25 cellular contexts compared by ENCODE assay signal in genomic region chr14:104080557-104081492, GRCh38. TPM values are rescaled to one million over a fixed set of nuclear protein-coding genes. Genes with fewer than 3 reads are reported as not detected.
DNase-seq lines count a peak whose midpoint lies in the region; ATAC-seq and TF ChIP-seq lines count a peak whose summit lies in the region.
"Had no signal": no experiment of that assay in that cellular context is flagged by ENCODE, and none has a peak within 500 bp of the region (broad histone marks: within the 10 kb centered on the region; RNA-seq: fewer than 3 reads in every experiment).

No MANE protein-coding gene starts in this region.

- peaks cover 22% of the 10 kb centered on the region for H3K27me3 Mint-ChIP-seq in activated B cell treated with CpG ODN at 0.5 μM for 24 hours
- H3K27me3 Mint-ChIP-seq in type B pancreatic cell, result peaks cover 34% of the 10 kb centered on the region
- H3K27me3 Mint-ChIP-seq: central memory CD8-positive, alpha-beta T cell had no signal

- TF ChIP-seq CTCF in right atrium auricular region (IDR thresholded peaks at IDR 0.05) (no peak), activated B cell treated with CpG ODN at 0.5 μM for 24 hours (IDR thresholded peaks at IDR 0.05) (no peak), mucosa of descending colon (IDR thresholded peaks at IDR 0.05) (no peak), type B pancreatic cell (conservative IDR thresholded peaks at IDR 0.05) (no peak)

- no peaks in the 10 kb centered on the region for H3K27me3 ChIP-seq in right atrium auricular region
- H3K27me3 ChIP-seq: BLaER1 treated with 17β-estradiol and CSF1 and Interleukin-3, amounts not matched to agents 10 nM and 100 nM; uterus had no signal

- no peak overlapping the region for H3K27ac Mint-ChIP-seq in activated B cell treated with CpG ODN at 0.5 μM for 24 hours
- H3K27ac Mint-ChIP-seq in type B pancreatic cell, result no peak overlapping the region
- H3K27ac Mint-ChIP-seq: activated naive CD8-positive, alpha-beta T cell; memory B cell had no signal

- no peaks in the 10 kb centered on the region for H3K9me3 ChIP-seq in right atrium auricular region
- H3K9me3 ChIP-seq in mucosa of descending colon, result no peaks in the 10 kb centered on the region
- H3K9me3 ChIP-seq: uterus had no signal

- H3K36me3 ChIP-seq in right atrium auricular region (no peaks in the 10 kb centered on the region), mucosa of descending colon (ENCODE audit: low read depth) (no peaks in the 10 kb centered on the region)
- H3K36me3 ChIP-seq: BLaER1 treated with 17β-estradiol and CSF1 and Interleukin-3, amounts not matched to agents 10 nM and 100 nM; uterus; WERI-Rb-1 had no signal

- H3K4me1 Mint-ChIP-seq in activated B cell treated with CpG ODN at 0.5 μM for 24 hours (peaks cover 9% of the 10 kb centered on the region), type B pancreatic cell (ENCODE audit: unreplicated experiment) (peaks cover 5% of the 10 kb centered on the region)
- H3K4me1 Mint-ChIP-seq: central memory CD8-positive, alpha-beta T cell had no signal

- DNase-seq in Right ventricle myocardium inferior (ENCODE audit: missing footprints), result peak; percentile 64
- no peak for DNase-seq in right atrium auricular region (ENCODE audit: low spot score)
- peak; percentile 14 for DNase-seq in activated B cell treated with CpG ODN at 0.5 μM for 24 hours
- peak; percentile 87 to 89 (median 87) for DNase-seq in mucosa of descending colon
- DNase-seq in C1 segment of cervical spinal cord (lab: John Stamatoyannopoulos, UW), result no peak
- no peak for DNase-seq in type B pancreatic cell (ENCODE audit: extremely low spot score, unreplicated experiment)
- no peak for DNase-seq in activated T-cell treated with anti-CD3 and anti-CD28 coated beads, Interleukin-2, amount 50 U/mL, for 48 hours
- DNase-seq: ACHN; activated CD4-positive, alpha-beta T cell treated with anti-CD3 and anti-CD28 coated beads, Interleukin-2, amount 50 U/mL, for 1 hour; NCI-H1092 treated with DMSO at 0.1 percent for 48 hours; NCI-H2171; NCI-H526; retina; T-helper 9 cell; uterus; WERI-Rb-1 had no signal

- peaks cover 0 to 33% of the 10 kb centered on the region in 2 donors for H3K4me1 ChIP-seq in right atrium auricular region
- H3K4me1 ChIP-seq in mucosa of descending colon (ENCODE audit: low read depth), result peaks cover 52% of the 10 kb centered on the region

- CTCF ChIA-PET in activated B cell treated with CpG ODN at 0.5 μM for 24 hours (lab: Charles Lee), result no interaction called here

- H3K9me3 Mint-ChIP-seq in activated B cell treated with CpG ODN at 0.5 μM for 24 hours, result no peaks in the 10 kb centered on the region
- H3K9me3 Mint-ChIP-seq in type B pancreatic cell, result no peaks in the 10 kb centered on the region
- H3K9me3 Mint-ChIP-seq: central memory CD8-positive, alpha-beta T cell; memory B cell had no signal

- ATAC-seq in Right ventricle myocardium inferior (no peak), activated B cell treated with CpG ODN at 0.5 μM for 24 hours (ENCODE audit: low read depth) (no peak), mucosa of descending colon (peak; percentile 70), HG02759 (IDR thresholded peaks at IDR 0.05; ENCODE audit: unreplicated experiment) (no peak)
- ATAC-seq: left cardiac atrium had no signal

- H3K36me3 Mint-ChIP-seq in activated B cell treated with CpG ODN at 0.5 μM for 24 hours (ENCODE audit: low read depth) (no peaks in the 10 kb centered on the region), type B pancreatic cell (no peaks in the 10 kb centered on the region)
- H3K36me3 Mint-ChIP-seq: activated naive CD8-positive, alpha-beta T cell; memory B cell had no signal

- POLR2A ChIA-PET in activated B cell treated with CpG ODN at 0.5 μM for 24 hours (lab: Charles Lee), result no interaction called here

- intact Hi-C loops in Right ventricle myocardium inferior (cut with DNase I), result no loop called here
- intact Hi-C loops in activated B cell treated with CpG ODN at 0.5 μM for 24 hours (cut with micrococcal nuclease), result no loop called here
- intact Hi-C loops in mucosa of descending colon (cut with DNase I, micrococcal nuclease), result no loop called here

- H3K4me3 ChIP-seq in right atrium auricular region, result no peak overlapping the region
- no peak overlapping the region for H3K4me3 ChIP-seq in mucosa of descending colon
- H3K4me3 ChIP-seq: BLaER1 treated with 17β-estradiol and CSF1 and Interleukin-3, amounts not matched to agents 10 nM and 100 nM; uterus had no signal

- H3K27ac ChIP-seq in right atrium auricular region, result no peak overlapping the region
- H3K27ac ChIP-seq: BLaER1 treated with 17β-estradiol and CSF1 and Interleukin-3, amounts not matched to agents 10 nM and 100 nM; epithelial cell of prostate; uterus; WERI-Rb-1 had no signal

- no peak overlapping the region for H3K4me3 Mint-ChIP-seq in activated B cell treated with CpG ODN at 0.5 μM for 24 hours
- no peak overlapping the region for H3K4me3 Mint-ChIP-seq in type B pancreatic cell
- H3K4me3 Mint-ChIP-seq: activated naive CD8-positive, alpha-beta T cell; central memory CD8-positive, alpha-beta T cell; memory B cell had no signal

RNA-seq across cellular contexts. Expression of gene ASPG, which starts 4.7 kb away (rescaled TPM):
- total RNA-seq in Right ventricle myocardium inferior (27.5 TPM), right atrium auricular region (100 to 1,000 TPM in 1 of 2 donors, 10 to 100 TPM in 1; 78.5 to 161 TPM), activated B cell treated with CpG ODN at 0.5 μM for 24 hours (not detected in 2 replicates), mucosa of descending colon (10 to 100 TPM in 2 of 3 donors, 1 to 10 TPM in 1; 2.1 to 15.0 (median 14.2) TPM), type B pancreatic cell (ENCODE audit: low replicate concordance) (0.29 TPM in 1 of 2 replicates, not detected in the other)
- total RNA-seq: astrocyte, OCI-LY7 had no signal

RNA-seq across cellular contexts. Expression of gene KIF26A, which starts 57.6 kb away (rescaled TPM):
- total RNA-seq in Right ventricle myocardium inferior (6.4 TPM), right atrium auricular region (10 to 100 TPM in 1 of 2 donors, 1 to 10 TPM in 1; 5.6 to 14.1 TPM), activated B cell treated with CpG ODN at 0.5 μM for 24 hours (not detected in 2 replicates), mucosa of descending colon (1 to 10 TPM; 3.8 to 7.7 (median 6.5) TPM), type B pancreatic cell (ENCODE audit: low replicate concordance) (12.9 and 23.4 TPM in 2 replicates)
- total RNA-seq: OCI-LY7 had no signal

Comparison
In these comparisons a context has a peak if more than half of its experiments do, and no peak if none do; other contexts are left out.
1. DNase-seq: peak in Right ventricle myocardium inferior (single experiment), activated B cell treated with CpG ODN at 0.5 μM for 24 hours (single experiment) and mucosa of descending colon (3 of 3); none in right atrium auricular region (single experiment), C1 segment of cervical spinal cord (0 of 14), type B pancreatic cell (single experiment) and activated T-cell treated with anti-CD3 and anti-CD28 coated beads, Interleukin-2, amount 50 U/mL, for 48 hours (0 of 2).